11 cellular contexts compared by ENCODE assay signal in genomic region chr7:128271471-128272454, GRCh38. TPM values are rescaled to one million over a fixed set of nuclear protein-coding genes. Genes with fewer than 3 reads are reported as not detected.
A peak's percentile ranks its signal among the peaks of the same experiment; 100 is the strongest.
DNase-seq lines count a peak whose midpoint lies in the region; ATAC-seq and TF ChIP-seq lines count a peak whose summit lies in the region.
"Had no signal": no experiment of that assay in that cellular context is flagged by ENCODE, and none has a peak within 500 bp of the region (broad histone marks: within the 10 kb centered on the region; RNA-seq: fewer than 3 reads in every experiment).

No MANE protein-coding gene starts in this region.

- intact Hi-C loops in Calu3 (cut with micrococcal nuclease; ENCODE audit: unreplicated experiment) = no loop called here
- intact Hi-C loops in sigmoid colon (cut with DNase I) = no loop called here

- H3K27me3 Mint-ChIP-seq in Calu3 (ENCODE audit: unreplicated experiment) (no peaks in the 10 kb centered on the region), immature natural killer cell (ENCODE audit: low read depth in 3 of 3) (peaks cover 0 to 16% (median 7%) of the 10 kb centered on the region in 3 donors)

- TF ChIP-seq POLR2A in sigmoid colon (IDR thresholded peaks at IDR 0.05) = no peak

- peaks cover 0 to 28% (median 17%) of the 10 kb centered on the region in 4 donors for H3K4me1 ChIP-seq in sigmoid colon

- DNase-seq in Calu3 = no peak
- no peak for DNase-seq in cardiac fibroblast (ENCODE audit: low read depth in 2 of 2)
- no peak for DNase-seq in immature natural killer cell
- DNase-seq in sigmoid colon = no peak
- no peak for DNase-seq in H4 (ENCODE audit: low spot score)
- DNase-seq in stimulated activated CD4-positive, alpha-beta T cell treated with anti-CD3 and anti-CD28 coated beads, Interleukin-4, amount 100 ng/mL, for 4 hours = no peak
- DNase-seq: activated CD4-positive, alpha-beta T cell treated with anti-CD3 and anti-CD28 coated beads, Interleukin-2, amount 50 U/mL, for 4 hours; SIG-M5 had no signal

- H3K36me3 ChIP-seq in sigmoid colon = no peaks in the 10 kb centered on the region

- H3K9me3 ChIP-seq in sigmoid colon = no peaks in the 10 kb centered on the region

- no peak for ATAC-seq in GM18517 (IDR thresholded peaks at IDR 0.05; ENCODE audit: unreplicated experiment)
- ATAC-seq in GM21390 (IDR thresholded peaks at IDR 0.05; ENCODE audit: unreplicated experiment) = no peak

- H3K27ac Mint-ChIP-seq in Calu3 (ENCODE audit: unreplicated experiment) = no peak overlapping the region
- no peak overlapping the region for H3K27ac Mint-ChIP-seq in immature natural killer cell

- TF ChIP-seq CTCF in Calu3 (IDR thresholded peaks at IDR 0.05; ENCODE audit: unreplicated experiment) (no peak), cardiac fibroblast (IDR thresholded peaks at IDR 0.05; ENCODE audit: low read depth, low read length) (no peak), sigmoid colon (IDR thresholded peaks at IDR 0.05) (no peak)

- CTCF ChIA-PET in Calu3 (lab: Charles Lee) = interaction anchor here (0.6 kb wide), 1 partner anchor 829 kb away, joined by 3 read pairs; no protein-coding TSS in a partner anchor

- peaks cover 0 to 34% (median 5%) of the 10 kb centered on the region in 3 donors for H3K27me3 ChIP-seq in sigmoid colon

- H3K9me3 Mint-ChIP-seq in Calu3 (ENCODE audit: low read depth, unreplicated experiment) (no peaks in the 10 kb centered on the region), immature natural killer cell (no peaks in the 10 kb centered on the region)

- WGBS in sigmoid colon, 2 donors = 13 to 15% methylated on average over 63 of the region's 63 CpGs

- H3K36me3 Mint-ChIP-seq in Calu3 (ENCODE audit: insufficient read depth, unreplicated experiment) = no peaks in the 10 kb centered on the region
- peaks cover 0 to 3% (median 0%) of the 10 kb centered on the region in 3 donors for H3K36me3 Mint-ChIP-seq in immature natural killer cell

- TF ChIP-seq EP300 in sigmoid colon (IDR thresholded peaks at IDR 0.05) = no peak

- peak overlapping the region; percentile 33 to 37 for H3K4me3 ChIP-seq in cardiac fibroblast (replicated peaks in 1 of 2; ENCODE audit: low read depth in 2 of 2, low read length in 2 of 2)
- H3K4me3 ChIP-seq in sigmoid colon = peak overlapping the region in 3 of 4 donors; percentile 17 to 37 (median 33)

- BruUV-seq in Calu3 (replicated peaks; lab: Mats Ljungman, UMichigan) = no TSS peak

- H3K27ac ChIP-seq in sigmoid colon = no peak overlapping the region

- H3K4me1 Mint-ChIP-seq in Calu3 (ENCODE audit: low read depth, unreplicated experiment) = peaks cover 8% of the 10 kb centered on the region
- peaks cover 1 to 7% of the 10 kb centered on the region in 2 donors for H3K4me1 Mint-ChIP-seq in immature natural killer cell

- H3K4me3 Mint-ChIP-seq in Calu3 (ENCODE audit: low read depth, unreplicated experiment) (peak overlapping the region; percentile 48), immature natural killer cell (peak overlapping the region in 4 of 5 donors; percentile 43 to 77 (median 68))

RNA-seq across cellular contexts. Expression of gene LEP, which starts 30.7 kb away (rescaled TPM):
- not detected in 2 replicates for total RNA-seq in Calu3 (2022)
- not detected for polyA plus RNA-seq in immature natural killer cell
- total RNA-seq in sigmoid colon = 1 to 10 TPM in 1 of 4 donors, under 1 TPM in 2, not detected in 1; 0.16 to 1.4 (median 0.27) TPM
- polyA plus RNA-seq in sigmoid colon = 1 to 10 TPM in 1 of 3 donors, not detected in 2; 5.4 TPM
- not detected in 2 replicates for total RNA-seq in H4 (2014; rRNA removed; shearing (Covaris generic))
- polyA plus RNA-seq: neural cell had no signal
